Comparison of ENCODE assay signal across 8 cellular contexts in the genomic region with DNA sequence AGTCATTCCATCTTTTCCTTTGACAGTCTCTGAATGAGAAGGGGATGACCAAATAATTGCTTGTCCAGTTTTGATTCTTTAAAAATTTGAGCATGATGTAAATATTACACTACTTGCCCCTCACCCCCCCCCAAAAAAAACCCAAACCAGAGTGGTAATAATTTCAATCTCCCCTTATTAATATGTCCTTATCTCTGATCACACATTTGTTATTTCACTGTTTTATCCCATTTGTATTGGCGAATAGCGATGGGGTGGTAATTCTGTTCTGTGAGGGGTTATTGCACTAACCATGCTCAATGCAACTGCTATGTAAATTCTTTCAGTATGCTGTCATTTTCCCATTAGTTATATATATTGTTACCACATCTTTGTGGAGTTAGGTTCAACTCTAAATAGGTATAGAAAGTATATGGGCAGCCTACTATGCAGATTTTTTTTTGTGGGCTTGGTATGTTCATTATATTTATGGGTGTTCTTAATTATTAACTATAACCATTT. TPM values are rescaled to one million over a fixed set of nuclear protein-coding genes. Genes with fewer than 3 reads are reported as not detected.
DNase-seq lines count a peak whose midpoint lies in the region; ATAC-seq, FAIRE-seq and TF ChIP-seq lines count a peak whose summit lies in the region.

No MANE protein-coding gene starts in this region.

- no peaks in the 10 kb centered on the region for H3K36me3 ChIP-seq in ovary

- ATAC-seq in GM18498 (IDR thresholded peaks at IDR 0.05; ENCODE audit: unreplicated experiment): no peak

- peak overlapping the region; percentile 81 for H3K4me3 ChIP-seq in ovary

- peak overlapping the region; percentile 94 to 96 for H3K27ac ChIP-seq in ovary

- no peak for TF ChIP-seq EP300 in ovary (IDR thresholded peaks at IDR 0.05)

- peaks cover 6% of the 10 kb centered on the region for H3K4me1 ChIP-seq in ovary (ENCODE audit: insufficient read depth)

- TF ChIP-seq POLR2A in erythroblast (IDR thresholded peaks at IDR 0.05; ENCODE audit: low read length) (no peak), ovary (IDR thresholded peaks at IDR 0.05) (no peak)

- intact Hi-C loops in ovary (cut with DNase I): loop anchor here in 1 of 4 donors (10.0 kb wide), 1 partner anchor 1516 kb away; the partner anchor contains the start of gene GABARAPL1

- 21 to 33% (median 23%) methylated on average over 2 of the region's 2 CpGs for WGBS in ovary, 3 donors

- H3K9me3 ChIP-seq in ovary: no peaks in the 10 kb centered on the region

- DNase-seq in EH (ENCODE audit: low read depth) (peak; percentile 43), RCC 7860 (ENCODE audit: low spot score) (no peak), erythroblast (lab: John Stamatoyannopoulos, UW) (peak; percentile 28 to 35), ovary (no peak), glomerular visceral epithelial cell (ENCODE audit: extremely low spot score) (no peak), nucleus accumbens (lab: John Stamatoyannopoulos, UW) (no peak), pons (ENCODE audit: low spot score) (no peak)

- TF ChIP-seq CTCF in ovary (IDR thresholded peaks at IDR 0.05): no peak

- no peaks in the 10 kb centered on the region for H3K27me3 ChIP-seq in ovary

- FAIRE-seq in RCC 7860 (lab: Jason Lieb, UNC): peak; percentile 18

RNA-seq across cellular contexts. Expression of gene RIMKLB, which starts 1.1 kb away (rescaled TPM):
- 100 to 1,000 TPM in 1 of 7 donors, 10 to 100 TPM in 6; 32.3 to 118 (median 42.6) TPM for total RNA-seq in ovary
- 10 to 100 TPM; 36.0 to 50.9 TPM for polyA plus RNA-seq in ovary

RNA-seq across cellular contexts. Expression of gene MFAP5, which starts 36.3 kb away (rescaled TPM):
- total RNA-seq in ovary: 1 to 10 TPM in 2 of 7 donors, under 1 TPM in 3, not detected in 2; 0.35 to 7.5 (median 0.72) TPM
- 100 to 1,000 TPM in 1 of 2 donors, under 1 TPM in 1; 0.46 to 106 TPM for polyA plus RNA-seq in ovary

Comparison
In these comparisons a context has a peak if more than half of its experiments do, and no peak if none do; other contexts are left out.
1. DNase-seq: peak in EH (single experiment) and erythroblast (2 of 2); none in RCC 7860 (single experiment), ovary (0 of 5), glomerular visceral epithelial cell (single experiment), nucleus accumbens (0 of 56) and pons (single experiment).